19 cellular contexts compared by ENCODE assay signal in the genomic region with DNA sequence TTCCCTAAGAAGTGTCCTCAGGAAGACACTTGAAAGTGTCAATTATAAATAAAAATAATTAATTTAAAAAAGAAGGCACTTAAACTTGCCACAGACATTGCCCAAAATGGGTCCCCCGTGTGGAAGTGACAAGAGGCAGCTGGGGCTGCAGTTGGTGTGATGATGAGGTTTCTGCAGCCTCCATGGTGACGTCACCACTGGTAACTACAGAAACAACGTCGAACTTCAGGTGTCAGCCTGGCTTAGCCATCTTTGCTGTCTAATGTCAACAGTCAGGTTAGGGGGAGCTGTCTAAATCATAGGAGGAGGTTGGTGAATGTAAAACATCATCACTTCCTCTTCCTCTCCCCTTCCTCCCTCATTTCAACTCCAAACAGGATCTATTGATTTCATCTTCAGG.
"Had no signal": no experiment of that assay in that cellular context is flagged by ENCODE, and none has a peak within 500 bp of the region (broad histone marks: within the 10 kb centered on the region; RNA-seq: fewer than 3 reads in every experiment).

No MANE protein-coding gene starts in this region.

- ATAC-seq: activated CD8-positive, alpha-beta T cell treated with anti-CD3 and anti-CD28 coated beads for 36 hours; body of pancreas; left lobe of liver had no signal

- H3K27ac ChIP-seq: body of pancreas, dorsolateral prefrontal cortex, tibial nerve had no signal

- H3K36me3 ChIP-seq: tibial nerve had no signal

- H3K27me3 ChIP-seq: body of pancreas, tibial nerve had no signal

- H3K9me3 ChIP-seq: body of pancreas, tibial nerve had no signal

- H3K4me3 ChIP-seq: body of pancreas, dorsolateral prefrontal cortex, lung, tibial nerve had no signal

- DNase-seq: activated CD4-positive, alpha-beta T cell treated with anti-CD3 and anti-CD28 coated beads, Interleukin-2, amount 10 ng/mL, durations not matched to agents 24 days and 14 days; activated CD4-positive, CD25-positive, alpha-beta regulatory T cell; activated CD8-positive, alpha-beta T cell treated with anti-CD3 and anti-CD28 coated beads for 36 hours; activated naive CD4-positive, alpha-beta T cell treated with Interleukin-2 at 50 U/mL for 16 hours; activated naive CD8-positive, alpha-beta T cell treated with anti-CD3 and anti-CD28 coated beads, Interleukin-2, amount 10 ng/mL, durations not matched to agents 7 days and 5 days; activated T-cell treated with anti-CD3 and anti-CD28 coated beads, Interleukin-2, amount 50 U/mL, for 1 hour; amygdala; body of pancreas; central memory CD4-positive, alpha-beta T cell; dorsolateral prefrontal cortex; foreskin fibroblast; glutamatergic neuron; hippocampal formation; T1000 had no signal

- FAIRE-seq: colon, islet of Langerhans had no signal

- H3K4me1 ChIP-seq: body of pancreas had no signal
